ENCODE assay signal across 10 cellular contexts in genomic region chr17:7176870-7177209, GRCh38. TPM values are rescaled to one million over a fixed set of nuclear protein-coding genes. Genes with fewer than 3 reads are reported as not detected.
A peak's percentile ranks its signal among the peaks of the same experiment; 100 is the strongest.
DNase-seq lines count a peak whose midpoint lies in the region; ATAC-seq and TF ChIP-seq lines count a peak whose summit lies in the region.
"Had no signal": no experiment of that assay in that cellular context is flagged by ENCODE, and none has a peak within 500 bp of the region (broad histone marks: within the 10 kb centered on the region; RNA-seq: fewer than 3 reads in every experiment).

No MANE protein-coding gene starts in this region.

- H3K9me3 ChIP-seq in thyroid gland = no peaks in the 10 kb centered on the region
- H3K9me3 ChIP-seq: BE2C had no signal

- WGBS in thyroid gland, 2 donors = 8 to 10% methylated on average over 16 to 17 of the region's 17 CpGs

- no peak overlapping the region for H3K27ac Mint-ChIP-seq in activated T-cell treated with anti-CD3 and anti-CD28 coated beads, Interleukin-2, amount 50 U/mL, for 24 hours

- H3K4me3 Mint-ChIP-seq in activated T-cell treated with anti-CD3 and anti-CD28 coated beads, Interleukin-2, amount 50 U/mL, for 24 hours = no peak overlapping the region

- no peak for TF ChIP-seq CTCF in brain microvascular endothelial cell (IDR thresholded peaks at IDR 0.05; ENCODE audit: low read depth, low read length, missing control alignments)
- no peak for TF ChIP-seq CTCF in kidney epithelial cell (IDR thresholded peaks at IDR 0.05; ENCODE audit: insufficient read depth, low read length, poor library complexity, severe bottlenecking)
- no peak for TF ChIP-seq CTCF in thyroid gland (IDR thresholded peaks at IDR 0.05)

- H3K36me3 Mint-ChIP-seq in activated T-cell treated with anti-CD3 and anti-CD28 coated beads, Interleukin-2, amount 50 U/mL, for 24 hours (ENCODE audit: low read depth) = no peaks in the 10 kb centered on the region

- DNase-seq in Right ventricle myocardium superior (no peak), Right ventricle myocardium inferior (ENCODE audit: missing footprints) (no peak), brain microvascular endothelial cell (no peak), kidney epithelial cell (ENCODE audit: low read depth) (no peak), thyroid gland (peak; percentile 43)
- DNase-seq in activated T-cell treated with anti-CD3 and anti-CD28 coated beads, Interleukin-2, amount 50 U/mL, for 24 hours = no peak
- DNase-seq in activated CD8-positive, alpha-beta memory T cell treated with anti-CD3 and anti-CD28 coated beads, Interleukin-2, amount 50 U/mL, for 4 hours = no peak
- DNase-seq: NCI-H2029 treated with DMSO at 0.1 percent for 48 hours had no signal

- H3K27ac ChIP-seq in brain microvascular endothelial cell (no peak overlapping the region), thyroid gland (peak overlapping the region in 2 of 3 donors; percentile 21 to 45)

- no peaks in the 10 kb centered on the region for H3K27me3 Mint-ChIP-seq in activated T-cell treated with anti-CD3 and anti-CD28 coated beads, Interleukin-2, amount 50 U/mL, for 24 hours

- H3K9me3 Mint-ChIP-seq in activated T-cell treated with anti-CD3 and anti-CD28 coated beads, Interleukin-2, amount 50 U/mL, for 24 hours = no peaks in the 10 kb centered on the region

- H3K36me3 ChIP-seq in brain microvascular endothelial cell (replicated peaks) (no peaks in the 10 kb centered on the region), kidney epithelial cell (ENCODE audit: control insufficient read depth, insufficient read depth, low read length) (no peaks in the 10 kb centered on the region), thyroid gland (no peaks in the 10 kb centered on the region)
- H3K36me3 ChIP-seq: BE2C had no signal

- peaks cover 23 to 34% of the 10 kb centered on the region in 2 donors for H3K4me1 ChIP-seq in thyroid gland
- H3K4me1 ChIP-seq: BE2C had no signal

- H3K4me3 ChIP-seq in brain microvascular endothelial cell (ENCODE audit: low read depth, low read length) (peak overlapping the region; percentile 57), kidney epithelial cell (ENCODE audit: low read depth, low read length) (peak overlapping the region; percentile 47), thyroid gland (replicated peaks in 1 of 3) (peak overlapping the region in 2 of 3 donors; percentile 24 to 29)

- ATAC-seq in Right ventricle myocardium superior (ENCODE audit: poor library complexity) = peak; percentile 6
- ATAC-seq in Right ventricle myocardium inferior = no peak
- no peak for ATAC-seq in GM21529 (IDR thresholded peaks at IDR 0.05; ENCODE audit: unreplicated experiment)

- peaks cover 12% of the 10 kb centered on the region for H3K4me1 Mint-ChIP-seq in activated T-cell treated with anti-CD3 and anti-CD28 coated beads, Interleukin-2, amount 50 U/mL, for 24 hours (ENCODE audit: low read depth)

- intact Hi-C loops in Right ventricle myocardium superior (cut with DNase I) = no loop called here
- intact Hi-C loops in Right ventricle myocardium inferior (cut with DNase I) = loop anchor here (2.0 kb wide), 1 partner anchor 130 kb away; no protein-coding TSS in a partner anchor
- intact Hi-C loops in thyroid gland (cut with DNase I) = loop anchor here (5.0 kb wide), 1 partner anchor 125 kb away; no protein-coding TSS in a partner anchor

- H3K27me3 ChIP-seq in brain microvascular endothelial cell (replicated peaks) = no peaks in the 10 kb centered on the region
- H3K27me3 ChIP-seq in kidney epithelial cell (ENCODE audit: control insufficient read depth, insufficient read depth, low read length) = peaks cover 43% of the 10 kb centered on the region
- H3K27me3 ChIP-seq in thyroid gland = no peaks in the 10 kb centered on the region

- no peak for TF ChIP-seq POLR2A in thyroid gland (IDR thresholded peaks at IDR 0.05)

- in situ Hi-C loops in brain microvascular endothelial cell (cut with HindIII; ENCODE audit: low pct_ligation_motif_present, low sequenced_read_pairs) = loop anchor here (25.0 kb wide), 1 partner anchor 115 kb away; no protein-coding TSS in a partner anchor

RNA-seq across cellular contexts. Expression of gene ASGR1, which starts 2.3 kb away (rescaled TPM):
- total RNA-seq in Right ventricle myocardium superior (0.19 TPM), Right ventricle myocardium inferior (0.43 TPM), kidney epithelial cell (6.9 and 9.0 TPM in 2 replicates), thyroid gland (1 to 10 TPM in 3 of 4 donors, not detected in 1; 3.0 to 6.5 (median 3.3) TPM)

RNA-seq across cellular contexts. Expression of gene DLG4, which starts 42.8 kb away (rescaled TPM):
- 20.4 TPM for total RNA-seq in Right ventricle myocardium superior
- total RNA-seq in Right ventricle myocardium inferior = 20.6 TPM
- total RNA-seq in kidney epithelial cell = 6.1 and 12.9 TPM in 2 replicates
- 10 to 100 TPM in 2 of 4 donors, 1 to 10 TPM in 2; 6.8 to 21.5 (median 12.4) TPM for total RNA-seq in thyroid gland

RNA-seq across cellular contexts. Expression of gene ACADVL, which starts 42.9 kb away (rescaled TPM):
- 2,247 TPM for total RNA-seq in Right ventricle myocardium superior
- 2,192 TPM for total RNA-seq in Right ventricle myocardium inferior
- 219 and 344 TPM in 2 replicates for total RNA-seq in kidney epithelial cell
- 1,000 to 10,000 TPM in 1 of 4 donors, 100 to 1,000 TPM in 3; 581 to 1,743 (median 795) TPM for total RNA-seq in thyroid gland

RNA-seq across cellular contexts. Expression of gene DVL2, which starts 57.5 kb away (rescaled TPM):
- total RNA-seq in Right ventricle myocardium superior (20.4 TPM), Right ventricle myocardium inferior (20.0 TPM), kidney epithelial cell (57.1 and 69.8 TPM in 2 replicates), thyroid gland (10 to 100 TPM; 45.3 to 68.6 (median 49.0) TPM)

Comparison
In these comparisons a context has a peak if more than half of its experiments do, and no peak if none do; other contexts are left out.
1. DNase-seq: peak in thyroid gland (2 of 2); none in Right ventricle myocardium superior (single experiment), Right ventricle myocardium inferior (single experiment), brain microvascular endothelial cell (single experiment), kidney epithelial cell (single experiment), activated T-cell treated with anti-CD3 and anti-CD28 coated beads, Interleukin-2, amount 50 U/mL, for 24 hours (single experiment) and activated CD8-positive, alpha-beta memory T cell treated with anti-CD3 and anti-CD28 coated beads, Interleukin-2, amount 50 U/mL, for 4 hours (single experiment).
2. Peak in every context shown above with its lines, with median percentiles within 50 percentile points of each other: H3K4me3 ChIP-seq.